1 cellular context compared by ENCODE assay signal in the genomic region with DNA sequence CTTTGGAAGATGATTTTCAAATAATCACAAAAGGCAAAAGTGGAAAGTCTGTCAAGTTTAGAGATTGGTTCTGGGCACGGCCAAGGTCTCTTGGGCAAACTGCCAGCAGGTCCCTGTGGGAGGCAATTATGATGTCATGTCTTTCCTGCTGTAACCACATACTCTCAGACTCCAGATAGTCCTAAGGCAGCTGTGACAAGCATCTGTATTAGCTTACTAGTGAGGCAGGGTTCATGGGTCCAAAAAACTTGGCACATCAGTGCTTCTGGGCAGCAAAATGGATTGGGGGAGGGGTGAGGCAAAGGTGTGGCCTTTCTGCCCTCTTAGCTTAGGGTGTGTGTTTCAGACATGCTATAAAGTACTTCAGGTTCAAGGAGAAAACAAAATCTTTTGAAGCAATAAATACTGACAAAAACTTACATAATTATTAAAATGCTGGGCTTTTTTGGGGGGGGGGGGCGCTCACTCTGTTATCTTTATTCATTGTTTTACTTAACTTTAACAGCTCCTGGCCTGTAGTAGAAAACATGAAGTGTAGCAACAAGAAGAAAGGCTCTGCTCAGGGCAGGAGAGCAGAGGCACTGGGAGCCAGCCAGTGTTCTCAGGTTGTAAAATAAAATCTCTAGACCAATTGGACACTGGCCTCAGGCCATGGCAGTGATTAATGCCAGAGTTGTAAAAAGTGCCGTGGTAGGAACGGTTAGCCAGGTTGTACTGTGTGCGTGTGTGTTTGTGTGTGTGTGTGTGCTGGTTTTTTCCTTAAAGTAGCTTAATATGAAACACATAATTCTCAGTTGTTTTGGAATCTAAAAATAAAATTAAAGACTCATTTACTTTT.
TF ChIP-seq lines count a peak whose summit lies in the region.

No MANE protein-coding gene starts in this region.

TF ChIP-seq in HEK293, 187 proteins besides CTCF, POLR2A, EP300 and RAD21 (continued from another document and continues in another):
- TF ChIP-seq, protein P1, sequence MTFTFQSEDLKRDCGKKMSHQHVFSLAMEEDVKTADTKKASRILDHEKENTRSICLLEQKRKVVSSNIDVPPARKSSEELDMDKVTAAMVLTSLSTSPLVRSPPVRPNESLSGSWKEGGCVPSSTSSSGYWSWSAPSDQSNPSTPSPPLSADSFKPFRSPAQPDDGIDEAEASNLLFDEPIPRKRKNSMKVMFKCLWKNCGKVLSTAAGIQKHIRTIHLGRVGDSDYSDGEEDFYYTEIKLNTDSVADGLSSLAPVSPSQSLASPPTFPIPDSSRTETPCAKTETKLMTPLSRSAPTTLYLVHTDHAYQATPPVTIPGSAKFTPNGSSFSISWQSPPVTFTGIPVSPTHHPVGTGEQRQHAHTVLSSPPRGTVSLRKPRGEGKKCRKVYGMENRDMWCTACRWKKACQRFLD (tag by site-specific recombination; IDR thresholded peaks at IDR 0.05): no peak
- TF ChIP-seq WT1 (tag by site-specific recombination; IDR thresholded peaks at IDR 0.05) (no peak; the same call in 1 of the 2 replicates), MEIS1 (CRISPR knock-in tag; IDR thresholded peaks at IDR 0.05; ENCODE audit: borderline replicate concordance) (no peak), GLI2 (tag by site-specific recombination; IDR thresholded peaks at IDR 0.05; ENCODE audit: borderline replicate concordance, low read depth) (no peak), ZNF239 (tag by site-specific recombination; IDR thresholded peaks at IDR 0.05) (no peak), ZNF211 (tag by site-specific recombination; IDR thresholded peaks at IDR 0.05; ENCODE audit: low read depth) (no peak), ZNF791 (tag by site-specific recombination; IDR thresholded peaks at IDR 0.05) (no peak), ZNF513 (tag by site-specific recombination; IDR thresholded peaks at IDR 0.05) (no peak), IKZF3 (tag by site-specific recombination; IDR thresholded peaks at IDR 0.05) (peak; percentile 99), OVOL3 (tag by site-specific recombination; IDR thresholded peaks at IDR 0.05) (no peak), ZNF362 (tag by site-specific recombination; IDR thresholded peaks at IDR 0.05) (no peak), ZNF777 (tag by site-specific recombination; IDR thresholded peaks at IDR 0.05; ENCODE audit: borderline replicate concordance) (no peak), ZBTB21 (tag by site-specific recombination; IDR thresholded peaks at IDR 0.05) (peak; percentile 93), ZNF776 (tag by site-specific recombination; IDR thresholded peaks at IDR 0.05; ENCODE audit: borderline replicate concordance) (no peak), ZNF248 (tag by site-specific recombination; IDR thresholded peaks at IDR 0.05) (no peak), ZNF266 (tag by site-specific recombination; IDR thresholded peaks at IDR 0.05; ENCODE audit: low read depth) (no peak), ZNF76 (tag by site-specific recombination; IDR thresholded peaks at IDR 0.05; ENCODE audit: borderline replicate concordance, low read depth) (0 out of 2 replicates have a peak, but pooled peaks have one; percentile 24), ZBTB8A (tag by site-specific recombination; IDR thresholded peaks at IDR 0.05) (0 out of 2 replicates have a peak, but pooled peaks have one; percentile 38), ZNF138 (tag by site-specific recombination; IDR thresholded peaks at IDR 0.05; ENCODE audit: borderline replicate concordance) (no peak), ZNF664 (tag by site-specific recombination; IDR thresholded peaks at IDR 0.05) (no peak), ZNF837 (tag by site-specific recombination; IDR thresholded peaks at IDR 0.05) (no peak), REPIN1 (tag by site-specific recombination; IDR thresholded peaks at IDR 0.05; ENCODE audit: low read depth) (no peak), ZNF23 (tag by site-specific recombination; IDR thresholded peaks at IDR 0.05; ENCODE audit: borderline replicate concordance) (no peak), ZNF530 (tag by site-specific recombination; IDR thresholded peaks at IDR 0.05; ENCODE audit: low read depth) (no peak), ZNF514 (tag by site-specific recombination; IDR thresholded peaks at IDR 0.05) (no peak), ZNF37A (tag by site-specific recombination; IDR thresholded peaks at IDR 0.05) (no peak), ZNF473 (tag by site-specific recombination; IDR thresholded peaks at IDR 0.05) (no peak), ZNF214 (tag by site-specific recombination; IDR thresholded peaks at IDR 0.05; ENCODE audit: borderline replicate concordance) (no peak), ZNF843 (tag by site-specific recombination; IDR thresholded peaks at IDR 0.05) (peak; percentile 75), SP3 (tag by site-specific recombination; IDR thresholded peaks at IDR 0.05) (peak; percentile 43), ZFHX2 (tag by site-specific recombination; conservative IDR thresholded peaks at IDR 0.05) (peak; percentile 51; the same call in 1 of the 2 replicates), ZNF16 (tag by site-specific recombination; IDR thresholded peaks at IDR 0.05; ENCODE audit: low read depth) (no peak), ZNF677 (tag by site-specific recombination; IDR thresholded peaks at IDR 0.05) (no peak), YY2 (tag by site-specific recombination; IDR thresholded peaks at IDR 0.05) (no peak), ZNF658 (tag by site-specific recombination; IDR thresholded peaks at IDR 0.05) (no peak), ZNF133 (tag by site-specific recombination; IDR thresholded peaks at IDR 0.05) (no peak), ZNF302 (tag by site-specific recombination; IDR thresholded peaks at IDR 0.05; ENCODE audit: low read depth) (no peak), ZNF169 (tag by site-specific recombination; IDR thresholded peaks at IDR 0.05) (no peak), KLF9 (tag by site-specific recombination; IDR thresholded peaks at IDR 0.05; ENCODE audit: low read depth) (peak; percentile 19; the same call in 1 of the 2 replicates), ZNF274 (IDR thresholded peaks at IDR 0.05; ENCODE audit: low read length) (no peak), ZNF274 (tag by site-specific recombination; IDR thresholded peaks at IDR 0.05; ENCODE audit: borderline replicate concordance) (no peak), EGR2 (tag by site-specific recombination; IDR thresholded peaks at IDR 0.05; ENCODE audit: low read depth) (no peak), ZNF548 (tag by site-specific recombination; IDR thresholded peaks at IDR 0.05) (no peak), HOXD13 (CRISPR knock-in tag; IDR thresholded peaks at IDR 0.05; ENCODE audit: borderline replicate concordance) (peak; percentile 90), RBAK (tag by site-specific recombination; IDR thresholded peaks at IDR 0.05) (no peak), ZXDB (tag by site-specific recombination; IDR thresholded peaks at IDR 0.05) (peak; percentile 60)
- TF ChIP-seq, protein P2, sequence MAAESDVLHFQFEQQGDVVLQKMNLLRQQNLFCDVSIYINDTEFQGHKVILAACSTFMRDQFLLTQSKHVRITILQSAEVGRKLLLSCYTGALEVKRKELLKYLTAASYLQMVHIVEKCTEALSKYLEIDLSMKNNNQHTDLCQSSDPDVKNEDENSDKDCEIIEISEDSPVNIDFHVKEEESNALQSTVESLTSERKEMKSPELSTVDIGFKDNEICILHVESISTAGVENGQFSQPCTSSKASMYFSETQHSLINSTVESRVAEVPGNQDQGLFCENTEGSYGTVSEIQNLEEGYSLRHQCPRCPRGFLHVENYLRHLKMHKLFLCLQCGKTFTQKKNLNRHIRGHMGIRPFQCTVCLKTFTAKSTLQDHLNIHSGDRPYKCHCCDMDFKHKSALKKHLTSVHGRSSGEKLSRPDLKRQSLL (tag by site-specific recombination; IDR thresholded peaks at IDR 0.05): no peak
- TF ChIP-seq, protein P3, sequence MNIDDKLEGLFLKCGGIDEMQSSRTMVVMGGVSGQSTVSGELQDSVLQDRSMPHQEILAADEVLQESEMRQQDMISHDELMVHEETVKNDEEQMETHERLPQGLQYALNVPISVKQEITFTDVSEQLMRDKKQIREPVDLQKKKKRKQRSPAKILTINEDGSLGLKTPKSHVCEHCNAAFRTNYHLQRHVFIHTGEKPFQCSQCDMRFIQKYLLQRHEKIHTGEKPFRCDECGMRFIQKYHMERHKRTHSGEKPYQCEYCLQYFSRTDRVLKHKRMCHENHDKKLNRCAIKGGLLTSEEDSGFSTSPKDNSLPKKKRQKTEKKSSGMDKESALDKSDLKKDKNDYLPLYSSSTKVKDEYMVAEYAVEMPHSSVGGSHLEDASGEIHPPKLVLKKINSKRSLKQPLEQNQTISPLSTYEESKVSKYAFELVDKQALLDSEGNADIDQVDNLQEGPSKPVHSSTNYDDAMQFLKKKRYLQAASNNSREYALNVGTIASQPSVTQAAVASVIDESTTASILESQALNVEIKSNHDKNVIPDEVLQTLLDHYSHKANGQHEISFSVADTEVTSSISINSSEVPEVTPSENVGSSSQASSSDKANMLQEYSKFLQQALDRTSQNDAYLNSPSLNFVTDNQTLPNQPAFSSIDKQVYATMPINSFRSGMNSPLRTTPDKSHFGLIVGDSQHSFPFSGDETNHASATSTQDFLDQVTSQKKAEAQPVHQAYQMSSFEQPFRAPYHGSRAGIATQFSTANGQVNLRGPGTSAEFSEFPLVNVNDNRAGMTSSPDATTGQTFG (tag by site-specific recombination; IDR thresholded peaks at IDR 0.05; ENCODE audit: borderline replicate concordance): no peak
- TF ChIP-seq, protein P4, sequence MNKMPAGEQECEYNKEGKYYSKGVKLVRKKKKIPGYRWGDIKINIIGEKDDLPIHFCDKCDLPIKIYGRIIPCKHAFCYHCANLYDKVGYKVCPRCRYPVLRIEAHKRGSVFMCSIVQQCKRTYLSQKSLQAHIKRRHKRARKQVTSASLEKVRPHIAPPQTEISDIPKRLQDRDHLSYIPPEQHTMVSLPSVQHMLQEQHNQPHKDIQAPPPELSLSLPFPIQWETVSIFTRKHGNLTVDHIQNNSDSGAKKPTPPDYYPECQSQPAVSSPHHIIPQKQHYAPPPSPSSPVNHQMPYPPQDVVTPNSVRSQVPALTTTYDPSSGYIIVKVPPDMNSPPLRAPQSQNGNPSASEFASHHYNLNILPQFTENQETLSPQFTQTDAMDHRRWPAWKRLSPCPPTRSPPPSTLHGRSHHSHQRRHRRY (tag by site-specific recombination; IDR thresholded peaks at IDR 0.05): no peak
- TF ChIP-seq, protein P5, sequence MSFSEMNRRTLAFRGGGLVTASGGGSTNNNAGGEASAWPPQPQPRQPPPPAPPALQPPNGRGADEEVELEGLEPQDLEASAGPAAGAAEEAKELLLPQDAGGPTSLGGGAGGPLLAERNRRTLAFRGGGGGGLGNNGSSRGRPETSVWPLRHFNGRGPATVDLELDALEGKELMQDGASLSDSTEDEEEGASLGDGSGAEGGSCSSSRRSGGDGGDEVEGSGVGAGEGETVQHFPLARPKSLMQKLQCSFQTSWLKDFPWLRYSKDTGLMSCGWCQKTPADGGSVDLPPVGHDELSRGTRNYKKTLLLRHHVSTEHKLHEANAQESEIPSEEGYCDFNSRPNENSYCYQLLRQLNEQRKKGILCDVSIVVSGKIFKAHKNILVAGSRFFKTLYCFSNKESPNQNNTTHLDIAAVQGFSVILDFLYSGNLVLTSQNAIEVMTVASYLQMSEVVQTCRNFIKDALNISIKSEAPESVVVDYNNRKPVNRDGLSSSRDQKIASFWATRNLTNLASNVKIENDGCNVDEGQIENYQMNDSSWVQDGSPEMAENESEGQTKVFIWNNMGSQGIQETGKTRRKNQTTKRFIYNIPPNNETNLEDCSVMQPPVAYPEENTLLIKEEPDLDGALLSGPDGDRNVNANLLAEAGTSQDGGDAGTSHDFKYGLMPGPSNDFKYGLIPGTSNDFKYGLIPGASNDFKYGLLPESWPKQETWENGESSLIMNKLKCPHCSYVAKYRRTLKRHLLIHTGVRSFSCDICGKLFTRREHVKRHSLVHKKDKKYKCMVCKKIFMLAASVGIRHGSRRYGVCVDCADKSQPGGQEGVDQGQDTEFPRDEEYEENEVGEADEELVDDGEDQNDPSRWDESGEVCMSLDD (tag by site-specific recombination; IDR thresholded peaks at IDR 0.05): 0 out of 2 replicates have a peak, but pooled peaks have one; percentile 26
- TF ChIP-seq, protein P6, sequence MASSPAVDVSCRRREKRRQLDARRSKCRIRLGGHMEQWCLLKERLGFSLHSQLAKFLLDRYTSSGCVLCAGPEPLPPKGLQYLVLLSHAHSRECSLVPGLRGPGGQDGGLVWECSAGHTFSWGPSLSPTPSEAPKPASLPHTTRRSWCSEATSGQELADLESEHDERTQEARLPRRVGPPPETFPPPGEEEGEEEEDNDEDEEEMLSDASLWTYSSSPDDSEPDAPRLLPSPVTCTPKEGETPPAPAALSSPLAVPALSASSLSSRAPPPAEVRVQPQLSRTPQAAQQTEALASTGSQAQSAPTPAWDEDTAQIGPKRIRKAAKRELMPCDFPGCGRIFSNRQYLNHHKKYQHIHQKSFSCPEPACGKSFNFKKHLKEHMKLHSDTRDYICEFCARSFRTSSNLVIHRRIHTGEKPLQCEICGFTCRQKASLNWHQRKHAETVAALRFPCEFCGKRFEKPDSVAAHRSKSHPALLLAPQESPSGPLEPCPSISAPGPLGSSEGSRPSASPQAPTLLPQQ (tag by site-specific recombination; IDR thresholded peaks at IDR 0.05): 0 out of 2 replicates have a peak, but pooled peaks have one; percentile 31
